8 cellular contexts compared by ENCODE assay signal in genomic region chr3:156664285-156665178, GRCh38. TPM values are rescaled to one million over a fixed set of nuclear protein-coding genes. Genes with fewer than 3 reads are reported as not detected.
DNase-seq lines count a peak whose midpoint lies in the region; ATAC-seq and TF ChIP-seq lines count a peak whose summit lies in the region.

No MANE protein-coding gene starts in this region.

- DNase-seq in natural killer cell (no peak), lower leg skin (ENCODE audit: low spot score in 2 of 2) (no peak), SK-N-SH (no peak), NCI-H2029 treated with DMSO at 0.1 percent for 48 hours (lab: John Stamatoyannopoulos, UW) (no peak), HK-2 (ENCODE audit: unreplicated experiment) (no peak)

- no peaks in the 10 kb centered on the region for H3K9me3 ChIP-seq in SK-N-SH

- no peak for TF ChIP-seq RAD21 in SK-N-SH (IDR thresholded peaks at IDR 0.05; ENCODE audit: low read length)

- no peak for TF ChIP-seq CTCF in natural killer cell (IDR thresholded peaks at IDR 0.05)
- no peak for TF ChIP-seq CTCF in lower leg skin (IDR thresholded peaks at IDR 0.05)
- no peak for TF ChIP-seq CTCF in SK-N-SH (IDR thresholded peaks at IDR 0.05)

- POLR2A ChIA-PET in SK-N-SH (lab: Yijun Ruan, JAX) = no interaction called here

- H3K9ac ChIP-seq in SK-N-SH = no peak overlapping the region

- intact Hi-C loops in natural killer cell (cut with micrococcal nuclease) = no loop called here
- intact Hi-C loops in lower leg skin (cut with DNase I; ENCODE audit: low total_unique reads) = no loop called here

- H2AFZ ChIP-seq in SK-N-SH (ENCODE audit: low read depth) = no peak overlapping the region

- no peak for TF ChIP-seq POLR2A in lower leg skin (IDR thresholded peaks at IDR 0.05)

- CTCF ChIA-PET in SK-N-SH (lab: Yijun Ruan, JAX) = interaction anchor here (0.6 to 1.0 kb wide), 3 partner anchors 10 to 606 kb away, joined by 3 to 4 read pairs (median 3); partner anchors contain the start of gene TIPARP

- ATAC-seq in GM18861 (IDR thresholded peaks at IDR 0.05; ENCODE audit: unreplicated experiment) = peak; percentile 81
- peak; percentile 65 for ATAC-seq in GM21786 (IDR thresholded peaks at IDR 0.05; ENCODE audit: unreplicated experiment)
- ATAC-seq in natural killer cell = peak; percentile 52 to 76 (median 65)

- no peaks in the 10 kb centered on the region for H3K27me3 Mint-ChIP-seq in IgD-negative memory B cell
- peaks cover 0 to 2% of the 10 kb centered on the region in 2 donors for H3K27me3 Mint-ChIP-seq in natural killer cell (ENCODE audit: low read depth in 2 of 2)

- H3K9me3 Mint-ChIP-seq in IgD-negative memory B cell = no peaks in the 10 kb centered on the region
- H3K9me3 Mint-ChIP-seq in natural killer cell = peaks cover 0 to 3% of the 10 kb centered on the region in 2 donors

- peak overlapping the region; percentile 14 to 91 (median 42) for H3K4me3 Mint-ChIP-seq in IgD-negative memory B cell
- H3K4me3 Mint-ChIP-seq in natural killer cell = peak overlapping the region; percentile 90

- TF ChIP-seq EP300 in SK-N-SH (IDR thresholded peaks at IDR 0.05; ENCODE audit: borderline replicate concordance in 1 of 2, low read depth in 1 of 2, low read length in 1 of 2) = no peak

- H3K36me3 Mint-ChIP-seq in IgD-negative memory B cell (peaks cover 8% of the 10 kb centered on the region), natural killer cell (no peaks in the 10 kb centered on the region)

- 86 to 88% methylated on average over 5 of the region's 5 CpGs for WGBS in lower leg skin, 2 donors
- WGBS in SK-N-SH (ENCODE audit: low lambda C conversion rate) = 98% methylated on average over 5 of the region's 5 CpGs

- no peaks in the 10 kb centered on the region for H3K79me2 ChIP-seq in SK-N-SH (ENCODE audit: insufficient read depth)

- H3K27ac ChIP-seq in SK-N-SH (ENCODE audit: low read depth in 2 of 2, low read length in 1 of 2) = no peak overlapping the region

- H3K27ac Mint-ChIP-seq in IgD-negative memory B cell = peak overlapping the region; percentile 11 to 69 (median 57)
- H3K27ac Mint-ChIP-seq in natural killer cell = peak overlapping the region; percentile 83 to 90

- H4K20me1 ChIP-seq in SK-N-SH (ENCODE audit: insufficient read depth) = no peaks in the 10 kb centered on the region

- H3K4me3 ChIP-seq in lower leg skin (ENCODE audit: low read depth, poor library complexity, severe bottlenecking) (no peak overlapping the region), SK-N-SH (ENCODE audit: low read depth in 2 of 2, low read length in 1 of 2) (no peak overlapping the region)

- no peaks in the 10 kb centered on the region for H3F3A ChIP-seq in SK-N-SH (replicated peaks; ENCODE audit: insufficient read depth)

- no peaks in the 10 kb centered on the region for H3K9me2 ChIP-seq in SK-N-SH

- H3K4me1 Mint-ChIP-seq in IgD-negative memory B cell (peaks cover 43 to 65% (median 51%) of the 10 kb centered on the region in 3 donors), natural killer cell (peaks cover 54 to 62% of the 10 kb centered on the region in 2 donors)

- H3K4me2 ChIP-seq in SK-N-SH = no peak overlapping the region

- no peaks in the 10 kb centered on the region for H3K27me3 ChIP-seq in SK-N-SH (ENCODE audit: insufficient read depth)

- no peaks in the 10 kb centered on the region for H3K36me3 ChIP-seq in SK-N-SH (replicated peaks in 1 of 2; ENCODE audit: control insufficient read depth in 1 of 2, insufficient read depth in 2 of 2, low read length in 1 of 2)

- H3K4me1 ChIP-seq in SK-N-SH (ENCODE audit: control insufficient read depth in 1 of 2, insufficient read depth in 2 of 2, low read depth in 1 of 2, low read length in 1 of 2) = peaks cover 0 to 10% of the 10 kb centered on the region in 2 experiments; a peak in 1 of 4 replicates

TF ChIP-seq in SK-N-SH, 30 proteins besides CTCF, POLR2A, EP300 and RAD21:
- TF ChIP-seq RCOR1 (IDR thresholded peaks at IDR 0.05; ENCODE audit: low read length) (no peak), JUND (IDR thresholded peaks at IDR 0.05) (no peak), EZH2phosphoT487 (IDR thresholded peaks at IDR 0.05; ENCODE audit: borderline replicate concordance, low read depth) (no peak), PBX3 (IDR thresholded peaks at IDR 0.05) (no peak), TEAD4 (IDR thresholded peaks at IDR 0.05; ENCODE audit: borderline replicate concordance, insufficient read depth) (no peak), RXRA (IDR thresholded peaks at IDR 0.05; ENCODE audit: borderline replicate concordance, low read depth) (no peak), RFX5 (IDR thresholded peaks at IDR 0.05; ENCODE audit: low read length) (no peak), IRF3 (IDR thresholded peaks at IDR 0.05; ENCODE audit: low read depth, low read length) (no peak), NFIC (IDR thresholded peaks at IDR 0.05; ENCODE audit: borderline replicate concordance) (no peak), SMC3 (IDR thresholded peaks at IDR 0.05; ENCODE audit: low read depth, low read length) (no peak), YY1 (IDR thresholded peaks at IDR 0.05; ENCODE audit: low read depth) (no peak), ELF1 (IDR thresholded peaks at IDR 0.05) (no peak), GABPA (IDR thresholded peaks at IDR 0.05; ENCODE audit: low read depth) (no peak), USF1 (IDR thresholded peaks at IDR 0.05; ENCODE audit: borderline replicate concordance, low read depth) (no peak), TAF1 (IDR thresholded peaks at IDR 0.05; ENCODE audit: borderline replicate concordance, low read depth, low read length) (no peak), SIN3A (IDR thresholded peaks at IDR 0.05; ENCODE audit: borderline replicate concordance, low read depth, low read length) (no peak), GATA2 (CRISPR knock-in tag; IDR thresholded peaks at IDR 0.05) (no peak), FOXJ3 (CRISPR knock-in tag; IDR thresholded peaks at IDR 0.05) (no peak), MEF2A (IDR thresholded peaks at IDR 0.05; ENCODE audit: borderline replicate concordance, low read depth) (no peak)

RNA-seq across cellular contexts. Expression of gene TIPARP, which starts 9.9 kb away (rescaled TPM):
- 12.6 TPM for polyA plus RNA-seq in IgD-negative memory B cell
- 100 to 1,000 TPM; 129 to 249 (median 147) TPM for total RNA-seq in natural killer cell
- 10 to 100 TPM; 59.1 to 70.3 (median 68.5) TPM for total RNA-seq in lower leg skin
- 6.2 TPM in 2 replicates for polyA plus RNA-seq in SK-N-SH (2012; rRNA removed)
- 6.5 and 10.8 TPM in 2 replicates for polyA plus RNA-seq in SK-N-SH (2012; cell fraction: cytosol; rRNA removed)
- 3.7 and 11.4 TPM in 2 replicates for polyA plus RNA-seq in SK-N-SH (2012; cell fraction: nucleus; rRNA removed)
